Comparison of ENCODE assay signal across 7 cellular contexts in the genomic region with DNA sequence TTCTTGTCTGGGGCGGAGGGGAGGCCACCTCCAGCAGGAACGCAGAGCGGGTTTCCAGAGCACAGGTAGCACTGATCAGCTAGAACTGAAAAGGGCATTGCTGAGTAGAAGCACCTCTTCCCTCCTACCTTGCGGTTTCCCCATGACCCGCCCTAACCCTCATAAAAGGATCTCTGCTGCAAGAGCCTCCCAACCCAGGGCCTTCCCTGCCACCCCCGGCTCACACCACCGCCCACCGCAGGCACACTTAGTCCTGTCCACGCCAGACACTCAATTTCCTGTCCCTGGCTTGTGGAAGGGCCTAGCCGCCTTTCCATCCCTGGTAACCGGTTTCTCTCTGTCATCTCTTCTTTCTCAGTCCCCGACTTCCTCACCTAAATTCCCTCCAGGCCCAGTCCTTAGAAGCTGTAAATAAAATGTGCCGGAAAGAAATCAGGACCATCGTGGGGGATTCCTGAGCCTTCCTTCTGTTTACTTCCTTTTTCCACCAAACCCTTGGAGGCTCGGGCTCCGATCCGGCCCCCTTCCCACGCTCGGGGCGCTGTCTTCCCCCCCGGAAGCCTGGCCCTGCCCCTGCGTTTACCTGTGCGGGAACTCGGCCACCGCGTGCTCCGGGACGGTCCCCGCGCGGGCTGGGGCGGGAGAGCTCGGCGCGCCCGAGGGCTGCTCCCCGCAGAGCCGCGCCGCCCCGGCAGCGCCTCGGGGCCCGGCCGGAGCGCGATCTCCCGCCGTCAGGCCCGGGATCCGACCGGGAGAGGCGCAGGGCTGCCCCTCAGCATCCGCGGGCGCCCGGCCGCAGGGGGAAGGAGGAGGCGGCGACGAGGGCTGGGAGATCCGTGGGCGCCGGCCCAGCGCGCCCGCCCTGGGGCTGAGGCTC. TPM values are rescaled to one million over a fixed set of nuclear protein-coding genes. Genes with fewer than 3 reads are reported as not detected.
DNase-seq lines count a peak whose midpoint lies in the region; ATAC-seq and TF ChIP-seq lines count a peak whose summit lies in the region.

No MANE protein-coding gene starts in this region.

- H4K20me1 ChIP-seq in fibroblast of lung (ENCODE audit: control insufficient read depth, extremely low read depth, insufficient read depth, low read length), result no peaks in the 10 kb centered on the region

- H3K36me3 ChIP-seq in fibroblast of lung (ENCODE audit: control insufficient read depth, insufficient read depth, low read length) (peaks cover 4% of the 10 kb centered on the region), uterus (no peaks in the 10 kb centered on the region)

- H3K27me3 ChIP-seq in fibroblast of lung (ENCODE audit: control insufficient read depth, insufficient read depth, low read length) (no peaks in the 10 kb centered on the region), uterus (no peaks in the 10 kb centered on the region)

- H3K27me3 Mint-ChIP-seq in activated T-cell treated with anti-CD3 and anti-CD28 coated beads, Interleukin-2, amount 50 U/mL, for 24 hours, result no peaks in the 10 kb centered on the region

- H3K4me2 ChIP-seq in fibroblast of lung (ENCODE audit: extremely low read depth, insufficient read depth, low read length), result peak overlapping the region; percentile 90

- H3K27ac ChIP-seq in fibroblast of lung (ENCODE audit: insufficient read depth, low read length) (peak overlapping the region; percentile 52), uterus (peak overlapping the region; percentile 73 to 80)

- peak overlapping the region; percentile 96 for H3K4me3 Mint-ChIP-seq in activated T-cell treated with anti-CD3 and anti-CD28 coated beads, Interleukin-2, amount 50 U/mL, for 24 hours

- peak overlapping the region; percentile 29 for H2AFZ ChIP-seq in fibroblast of lung (ENCODE audit: low read length)

- ATAC-seq in GM18505 (IDR thresholded peaks at IDR 0.05; ENCODE audit: unreplicated experiment), result peak; percentile 22
- peak; percentile 23 for ATAC-seq in HG02642 (IDR thresholded peaks at IDR 0.05; ENCODE audit: poor library complexity, unreplicated experiment)
- peak; percentile 26 for ATAC-seq in omental fat pad (ENCODE audit: low FRiP score)

- H3K9me3 ChIP-seq in fibroblast of lung (ENCODE audit: control insufficient read depth, insufficient read depth, low read depth, low read length) (no peaks in the 10 kb centered on the region), uterus (no peaks in the 10 kb centered on the region)

- H3K9ac ChIP-seq in fibroblast of lung (ENCODE audit: insufficient read depth, low read length), result peak overlapping the region; percentile 79

- H3K4me1 Mint-ChIP-seq in activated T-cell treated with anti-CD3 and anti-CD28 coated beads, Interleukin-2, amount 50 U/mL, for 24 hours (ENCODE audit: low read depth), result peaks cover 39% of the 10 kb centered on the region

- TF ChIP-seq POLR2A in GM18505 (IDR thresholded peaks at IDR 0.05; ENCODE audit: borderline replicate concordance, extremely low read depth, insufficient read depth, insufficient read length) (peak; percentile 20), uterus (IDR thresholded peaks at IDR 0.05) (peak in 1 of 2 donors; percentile 4)

- peaks cover 49% of the 10 kb centered on the region for H3K36me3 Mint-ChIP-seq in activated T-cell treated with anti-CD3 and anti-CD28 coated beads, Interleukin-2, amount 50 U/mL, for 24 hours (ENCODE audit: low read depth)

- TF ChIP-seq CTCF in fibroblast of lung (conservative IDR thresholded peaks at IDR 0.05 in 1 of 2, IDR thresholded peaks at IDR 0.05 in 1 of 2; ENCODE audit: low read depth in 1 of 2, low read length in 2 of 2), result no peak
- TF ChIP-seq CTCF in omental fat pad (IDR thresholded peaks at IDR 0.05), result no peak
- TF ChIP-seq CTCF in uterus (IDR thresholded peaks at IDR 0.05), result no peak

- peak overlapping the region; percentile 96 for H3K27ac Mint-ChIP-seq in activated T-cell treated with anti-CD3 and anti-CD28 coated beads, Interleukin-2, amount 50 U/mL, for 24 hours

- DNase-seq in NCI-H2171 treated with DMSO at 0.1 percent for 48 hours (lab: John Stamatoyannopoulos, UW) (peak; percentile 32), fibroblast of lung (ENCODE audit: low read depth in 2 of 2) (peak; percentile 11 to 23), omental fat pad (ENCODE audit: low spot score) (no peak), uterus (peak in 1 of 2 donors; percentile 33)
- peak; percentile 71 for DNase-seq in activated T-cell treated with anti-CD3 and anti-CD28 coated beads, Interleukin-2, amount 50 U/mL, for 24 hours

- intact Hi-C loops in uterus (cut with DNase I; ENCODE audit: low total_unique reads), result no loop called here

- H3K4me3 ChIP-seq in fibroblast of lung (replicated peaks in 1 of 4; ENCODE audit: control extremely low read depth in 1 of 4, insufficient read depth in 1 of 4, low read depth in 3 of 4, low read length in 4 of 4) (peak overlapping the region; percentile 45 to 73 (median 56)), uterus (peak overlapping the region; percentile 65 to 86)

- H3K4me1 ChIP-seq in fibroblast of lung (ENCODE audit: control insufficient read depth, extremely low read depth, insufficient read depth, low read length) (peaks cover 9% of the 10 kb centered on the region), uterus (peaks cover 0 to 6% of the 10 kb centered on the region in 2 donors)

- H3K9me3 Mint-ChIP-seq in activated T-cell treated with anti-CD3 and anti-CD28 coated beads, Interleukin-2, amount 50 U/mL, for 24 hours, result no peaks in the 10 kb centered on the region

- H3K79me2 ChIP-seq in fibroblast of lung (ENCODE audit: control insufficient read depth, insufficient read depth, low read length), result peaks cover 7% of the 10 kb centered on the region

RNA-seq across cellular contexts. Expression of gene ADCY3, which starts 0.7 kb away (rescaled TPM):
- total RNA-seq in fibroblast of lung (33.0 and 33.4 TPM in 2 replicates), omental fat pad (100 to 1,000 TPM in 1 of 4 donors, 10 to 100 TPM in 3; 74.5 to 116 (median 95.1) TPM), uterus (100 to 1,000 TPM in 1 of 4 donors, 10 to 100 TPM in 3; 37.9 to 104 (median 51.7) TPM)
- polyA plus RNA-seq in fibroblast of lung, result 48.4 and 90.2 TPM in 2 replicates
- 40.2 and 87.4 TPM in 2 replicates for polyA plus RNA-seq in fibroblast of lung (2012)
- 235 and 386 TPM in 2 replicates for polyA minus RNA-seq in fibroblast of lung (ENCODE audit: low replicate concordance)

RNA-seq across cellular contexts. Expression of gene DNAJC27, which starts 52.4 kb away (rescaled TPM):
- total RNA-seq in fibroblast of lung (5.1 and 7.3 TPM in 2 replicates), omental fat pad (10 to 100 TPM in 2 of 4 donors, 1 to 10 TPM in 2; 7.2 to 21.8 (median 10.8) TPM), uterus (10 to 100 TPM in 1 of 4 donors, 1 to 10 TPM in 3; 3.1 to 15.3 (median 7.8) TPM)
- 3.6 and 5.0 TPM in 2 replicates for polyA plus RNA-seq in fibroblast of lung
- 1.6 and 1.9 TPM in 2 replicates for polyA plus RNA-seq in fibroblast of lung (2012)
- polyA minus RNA-seq in fibroblast of lung (ENCODE audit: low replicate concordance), result 1.4 and 1.5 TPM in 2 replicates
